ENCODE assay signal across 16 cellular contexts in genomic region chr12:39048395-39048794, GRCh38.
A peak's percentile ranks its signal among the peaks of the same experiment; 100 is the strongest.
DNase-seq lines count a peak whose midpoint lies in the region; ATAC-seq and TF ChIP-seq lines count a peak whose summit lies in the region.
"Had no signal": no experiment of that assay in that cellular context is flagged by ENCODE, and none has a peak within 500 bp of the region (broad histone marks: within the 10 kb centered on the region; RNA-seq: fewer than 3 reads in every experiment).

No MANE protein-coding gene starts in this region.

- DNase-seq in SJCRH30 (peak in 1 of 2 experiments; percentile 11), smooth muscle cell (lab: John Stamatoyannopoulos, UW; ENCODE audit: unreplicated experiment) (no peak), posterior cingulate gyrus (no peak)
- DNase-seq: ACHN; Calu3; CD4-positive, alpha-beta memory T cell; DMS79 treated with DMSO at 0.1 percent for 48 hours; GF-D8; H9 had no signal

- intact Hi-C loops in posterior cingulate gyrus (cut with DNase I): no loop called here

- no peaks in the 10 kb centered on the region; the same call in 1 of the 2 replicates for H3K27me3 ChIP-seq in SJCRH30
- H3K27me3 ChIP-seq in smooth muscle cell (ENCODE audit: low read depth): no peaks in the 10 kb centered on the region

- H3K79me2 ChIP-seq in smooth muscle cell (ENCODE audit: low read depth): no peaks in the 10 kb centered on the region

- no peak overlapping the region for H3K9ac ChIP-seq in smooth muscle cell (ENCODE audit: low read depth)

- CTCF ChIA-PET in HEK293 (lab: Yijun Ruan, JAX): interaction anchor here (0.7 kb wide), 1 partner anchor 1419 kb away, joined by 4 read pairs; no protein-coding TSS in a partner anchor

- H3K9me3 ChIP-seq in HEK293 (ENCODE audit: control insufficient read depth, insufficient read depth, low read depth, low read length) (no peaks in the 10 kb centered on the region), SJCRH30 (replicated peaks) (no peaks in the 10 kb centered on the region), smooth muscle cell (replicated peaks; ENCODE audit: low read depth) (no peaks in the 10 kb centered on the region)

- no peaks in the 10 kb centered on the region for H4K20me1 ChIP-seq in smooth muscle cell (ENCODE audit: low read depth)

- TF ChIP-seq CTCF in HEK293 (tag by site-specific recombination; IDR thresholded peaks at IDR 0.05) (no peak), smooth muscle cell (IDR thresholded peaks at IDR 0.05; ENCODE audit: borderline replicate concordance, insufficient read depth, poor library complexity, severe bottlenecking) (no peak)

- H3K4me3 ChIP-seq in HEK293 (ENCODE audit: low read depth, low read length): no peak overlapping the region
- peak overlapping the region; percentile 35 for H3K4me3 ChIP-seq in SJCRH30
- no peak overlapping the region for H3K4me3 ChIP-seq in smooth muscle cell
- H3K4me3 ChIP-seq: GM12878 had no signal

- POLR2A ChIA-PET in HEK293 (lab: Yijun Ruan, JAX): no interaction called here

- H3K36me3 ChIP-seq in HEK293 (ENCODE audit: control insufficient read depth in 2 of 2, insufficient read depth in 1 of 2, low read length in 2 of 2) (no peaks in the 10 kb centered on the region), SJCRH30 (no peaks in the 10 kb centered on the region), smooth muscle cell (ENCODE audit: low read depth) (no peaks in the 10 kb centered on the region)

- peak overlapping the region; percentile 28 for H2AFZ ChIP-seq in smooth muscle cell (ENCODE audit: low read depth)

- H3K27ac ChIP-seq in HEK293 (ENCODE audit: extremely low read depth, low read depth, low read length) (peak overlapping the region; percentile 89), SJCRH30 (peak overlapping the region; percentile 72), smooth muscle cell (ENCODE audit: low read depth) (peak overlapping the region; percentile 5)
- H3K27ac ChIP-seq: C4-2B, HL-60 had no signal

- H3K4me1 ChIP-seq in HEK293 (ENCODE audit: control insufficient read depth, insufficient read depth, low read length): peaks cover 24% of the 10 kb centered on the region
- H3K4me1 ChIP-seq in SJCRH30: peaks cover 6% of the 10 kb centered on the region; the same call in 1 of the 2 replicates
- H3K4me1 ChIP-seq in smooth muscle cell (ENCODE audit: low read depth): peaks cover 4% of the 10 kb centered on the region

- peak overlapping the region; percentile 67 for H3K4me2 ChIP-seq in smooth muscle cell

- H3F3A ChIP-seq in smooth muscle cell (ENCODE audit: low read depth): no peaks in the 10 kb centered on the region

- ATAC-seq in SK-N-SH treated with all-trans-retinoic acid at 6 μM for 48 hours (no peak), HG03280 (IDR thresholded peaks at IDR 0.05; ENCODE audit: unreplicated experiment) (no peak), HG03432 (IDR thresholded peaks at IDR 0.05; ENCODE audit: unreplicated experiment) (no peak)
- ATAC-seq: GM12878 had no signal

TF ChIP-seq in HEK293, 187 proteins besides CTCF, POLR2A, EP300 and RAD21:
- TF ChIP-seq ZNF416 (tag by site-specific recombination; IDR thresholded peaks at IDR 0.05) (no peak), ZXDB (tag by site-specific recombination; IDR thresholded peaks at IDR 0.05) (peak; percentile 81)

TF ChIP-seq in SK-N-SH treated with all-trans-retinoic acid at 6 μM for 48 hours, 23 proteins besides CTCF, POLR2A, EP300 and RAD21:
- no peak for TF ChIP-seq ZNF8 (CRISPR knock-in tag; IDR thresholded peaks at IDR 0.05)
- no peak for TF ChIP-seq PPARA (CRISPR knock-in tag; IDR thresholded peaks at IDR 0.05; ENCODE audit: borderline replicate concordance)
- TF ChIP-seq CREB5 (CRISPR knock-in tag; IDR thresholded peaks at IDR 0.05; ENCODE audit: low read depth): no peak
- no peak for TF ChIP-seq ZFP30 (CRISPR knock-in tag; IDR thresholded peaks at IDR 0.05)
- peak; percentile 58; the same call in 1 of the 2 replicates for TF ChIP-seq TSHZ2 (CRISPR knock-in tag; IDR thresholded peaks at IDR 0.05)
- TF ChIP-seq ZC3H10 (CRISPR knock-in tag; IDR thresholded peaks at IDR 0.05): no peak
- TF ChIP-seq ISL1 (CRISPR knock-in tag; IDR thresholded peaks at IDR 0.05): peak; percentile 77
- TF ChIP-seq SNAI2 (CRISPR knock-in tag; IDR thresholded peaks at IDR 0.05): no peak
- TF ChIP-seq BACH2 (CRISPR knock-in tag; IDR thresholded peaks at IDR 0.05; ENCODE audit: borderline replicate concordance): no peak
- TF ChIP-seq OSR1 (CRISPR knock-in tag; IDR thresholded peaks at IDR 0.05): no peak
- no peak for TF ChIP-seq ZFP3 (CRISPR knock-in tag; IDR thresholded peaks at IDR 0.05)
- TF ChIP-seq ZNF565 (CRISPR knock-in tag; conservative IDR thresholded peaks at IDR 0.05; ENCODE audit: low read depth): no peak
- TF ChIP-seq RARB (CRISPR knock-in tag; IDR thresholded peaks at IDR 0.05): no peak
- no peak for TF ChIP-seq ESRRG (CRISPR knock-in tag; IDR thresholded peaks at IDR 0.05)
- TF ChIP-seq PATZ1 (CRISPR knock-in tag; IDR thresholded peaks at IDR 0.05; ENCODE audit: borderline replicate concordance): no peak
- TF ChIP-seq ZNF70 (CRISPR knock-in tag; IDR thresholded peaks at IDR 0.05): no peak
- peak; percentile 90 for TF ChIP-seq TCF4 (CRISPR knock-in tag; IDR thresholded peaks at IDR 0.05; ENCODE audit: borderline replicate concordance)

Comparison
In these comparisons a context has a peak if more than half of its experiments do, and no peak if none do; other contexts are left out.
1. H3K27ac ChIP-seq: peak in every context shown above with its lines; median percentile 89 in HEK293; 72 in SJCRH30; 5 in smooth muscle cell.